ENCODE assay signal across 1 cellular context in the genomic region with DNA sequence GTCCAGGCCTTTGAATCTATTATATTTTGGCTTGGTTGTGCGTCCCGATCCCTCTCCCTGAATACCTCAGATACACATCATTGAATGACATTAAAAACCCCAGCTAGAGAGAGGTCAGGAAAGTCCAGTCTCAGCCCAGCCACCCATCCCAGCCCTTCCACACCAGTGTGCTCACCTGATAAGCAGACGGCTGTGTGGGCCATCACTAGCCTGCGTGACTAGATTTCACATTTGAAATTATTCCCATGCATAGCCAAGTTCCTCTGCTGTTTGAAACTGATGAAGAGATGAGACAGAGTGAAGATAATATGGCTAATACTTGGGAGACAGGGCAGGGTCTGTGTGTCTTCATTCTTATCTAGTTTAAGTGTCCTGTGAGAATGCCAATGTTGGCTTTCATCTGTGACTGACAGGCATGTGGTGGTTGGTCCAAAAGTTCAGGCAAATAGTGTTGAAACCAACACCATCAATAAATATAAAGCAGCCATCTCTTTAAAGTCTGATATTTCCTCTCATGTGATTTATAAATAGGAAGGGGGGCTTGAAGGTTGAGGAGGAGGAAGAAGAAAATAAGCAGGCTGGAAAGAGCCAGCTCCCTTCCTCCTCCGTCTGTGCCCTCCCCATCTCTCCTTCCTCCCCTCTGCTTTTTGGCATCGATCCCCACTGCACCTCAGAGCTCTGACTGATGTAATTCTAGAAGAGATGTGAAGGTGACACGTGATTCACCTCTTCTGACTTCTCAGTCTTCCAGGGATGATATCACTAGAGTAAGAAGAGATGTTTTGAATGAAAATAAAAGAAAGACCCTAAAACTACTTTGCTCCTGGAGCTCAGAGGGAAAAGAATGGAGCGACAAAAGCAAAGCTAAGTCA.
TF ChIP-seq lines count a peak whose summit lies in the region.

No MANE protein-coding gene starts in this region.

TF ChIP-seq in A549, 52 proteins besides CTCF, POLR2A, EP300 and RAD21 (continued from another document):
- TF ChIP-seq BCL3 (IDR thresholded peaks at IDR 0.05) (no peak), HOXA7 (CRISPR knock-in tag; IDR thresholded peaks at IDR 0.05) (no peak), HEYL (CRISPR knock-in tag; IDR thresholded peaks at IDR 0.05) (no peak), CHD4 (IDR thresholded peaks at IDR 0.05; ENCODE audit: borderline replicate concordance) (no peak), RARB (CRISPR knock-in tag; IDR thresholded peaks at IDR 0.05) (no peak)
- TF ChIP-seq, protein P1, sequence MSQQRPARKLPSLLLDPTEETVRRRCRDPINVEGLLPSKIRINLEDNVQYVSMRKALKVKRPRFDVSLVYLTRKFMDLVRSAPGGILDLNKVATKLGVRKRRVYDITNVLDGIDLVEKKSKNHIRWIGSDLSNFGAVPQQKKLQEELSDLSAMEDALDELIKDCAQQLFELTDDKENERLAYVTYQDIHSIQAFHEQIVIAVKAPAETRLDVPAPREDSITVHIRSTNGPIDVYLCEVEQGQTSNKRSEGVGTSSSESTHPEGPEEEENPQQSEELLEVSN (IDR thresholded peaks at IDR 0.05; ENCODE audit: borderline replicate concordance, low read depth) = no peak
TF ChIP-seq in A549: peak in this region for 0.
